ENCODE assay signal across 3 cellular contexts in the genomic region with DNA sequence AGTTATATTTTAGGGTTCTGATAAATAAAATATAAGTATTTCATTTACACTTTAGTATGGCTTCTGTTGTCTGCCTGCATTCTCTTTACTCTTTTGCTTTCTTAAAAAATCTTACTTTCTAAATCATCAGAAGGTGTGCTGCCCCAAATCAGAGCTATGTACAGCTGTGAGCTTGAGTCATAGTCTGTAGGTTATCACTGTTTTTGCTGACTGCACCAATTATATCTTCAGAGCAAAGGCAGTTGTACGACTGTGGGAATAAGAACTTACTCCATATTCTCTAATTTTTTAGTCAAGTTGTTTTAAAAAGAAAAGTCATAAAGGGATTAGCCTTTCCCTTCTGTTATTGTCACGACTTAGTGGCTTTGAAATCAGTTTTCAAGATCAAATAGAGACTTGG.
TF ChIP-seq lines count a peak whose summit lies in the region.

No MANE protein-coding gene starts in this region.

TF ChIP-seq in HepG2, 621 proteins besides CTCF, POLR2A, EP300 and RAD21:
- TF ChIP-seq MAFF (IDR thresholded peaks at IDR 0.05; ENCODE audit: low read depth, low read length) = peak; percentile 53
- TF ChIP-seq, protein P1, sequence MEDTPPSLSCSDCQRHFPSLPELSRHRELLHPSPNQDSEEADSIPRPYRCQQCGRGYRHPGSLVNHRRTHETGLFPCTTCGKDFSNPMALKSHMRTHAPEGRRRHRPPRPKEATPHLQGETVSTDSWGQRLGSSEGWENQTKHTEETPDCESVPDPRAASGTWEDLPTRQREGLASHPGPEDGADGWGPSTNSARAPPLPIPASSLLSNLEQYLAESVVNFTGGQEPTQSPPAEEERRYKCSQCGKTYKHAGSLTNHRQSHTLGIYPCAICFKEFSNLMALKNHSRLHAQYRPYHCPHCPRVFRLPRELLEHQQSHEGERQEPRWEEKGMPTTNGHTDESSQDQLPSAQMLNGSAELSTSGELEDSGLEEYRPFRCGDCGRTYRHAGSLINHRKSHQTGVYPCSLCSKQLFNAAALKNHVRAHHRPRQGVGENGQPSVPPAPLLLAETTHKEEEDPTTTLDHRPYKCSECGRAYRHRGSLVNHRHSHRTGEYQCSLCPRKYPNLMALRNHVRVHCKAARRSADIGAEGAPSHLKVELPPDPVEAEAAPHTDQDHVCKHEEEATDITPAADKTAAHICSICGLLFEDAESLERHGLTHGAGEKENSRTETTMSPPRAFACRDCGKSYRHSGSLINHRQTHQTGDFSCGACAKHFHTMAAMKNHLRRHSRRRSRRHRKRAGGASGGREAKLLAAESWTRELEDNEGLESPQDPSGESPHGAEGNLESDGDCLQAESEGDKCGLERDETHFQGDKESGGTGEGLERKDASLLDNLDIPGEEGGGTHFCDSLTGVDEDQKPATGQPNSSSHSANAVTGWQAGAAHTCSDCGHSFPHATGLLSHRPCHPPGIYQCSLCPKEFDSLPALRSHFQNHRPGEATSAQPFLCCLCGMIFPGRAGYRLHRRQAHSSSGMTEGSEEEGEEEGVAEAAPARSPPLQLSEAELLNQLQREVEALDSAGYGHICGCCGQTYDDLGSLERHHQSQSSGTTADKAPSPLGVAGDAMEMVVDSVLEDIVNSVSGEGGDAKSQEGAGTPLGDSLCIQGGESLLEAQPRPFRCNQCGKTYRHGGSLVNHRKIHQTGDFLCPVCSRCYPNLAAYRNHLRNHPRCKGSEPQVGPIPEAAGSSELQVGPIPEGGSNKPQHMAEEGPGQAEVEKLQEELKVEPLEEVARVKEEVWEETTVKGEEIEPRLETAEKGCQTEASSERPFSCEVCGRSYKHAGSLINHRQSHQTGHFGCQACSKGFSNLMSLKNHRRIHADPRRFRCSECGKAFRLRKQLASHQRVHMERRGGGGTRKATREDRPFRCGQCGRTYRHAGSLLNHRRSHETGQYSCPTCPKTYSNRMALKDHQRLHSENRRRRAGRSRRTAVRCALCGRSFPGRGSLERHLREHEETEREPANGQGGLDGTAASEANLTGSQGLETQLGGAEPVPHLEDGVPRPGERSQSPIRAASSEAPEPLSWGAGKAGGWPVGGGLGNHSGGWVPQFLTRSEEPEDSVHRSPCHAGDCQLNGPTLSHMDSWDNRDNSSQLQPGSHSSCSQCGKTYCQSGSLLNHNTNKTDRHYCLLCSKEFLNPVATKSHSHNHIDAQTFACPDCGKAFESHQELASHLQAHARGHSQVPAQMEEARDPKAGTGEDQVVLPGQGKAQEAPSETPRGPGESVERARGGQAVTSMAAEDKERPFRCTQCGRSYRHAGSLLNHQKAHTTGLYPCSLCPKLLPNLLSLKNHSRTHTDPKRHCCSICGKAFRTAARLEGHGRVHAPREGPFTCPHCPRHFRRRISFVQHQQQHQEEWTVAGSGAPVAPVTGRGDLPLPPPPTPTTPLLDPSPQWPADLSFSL (CRISPR knock-in tag; IDR thresholded peaks at IDR 0.05) = no peak
- TF ChIP-seq MAFK (conservative IDR thresholded peaks at IDR 0.05 in 1 of 2, IDR thresholded peaks at IDR 0.05 in 1 of 2; ENCODE audit: low read length in 2 of 2) = peak; percentile 43 to 66; a peak in 2 of 4 replicates

TF ChIP-seq in IMR-90, 13 proteins besides CTCF, POLR2A, EP300 and RAD21:
- TF ChIP-seq MAFK (IDR thresholded peaks at IDR 0.05; ENCODE audit: low read depth, low read length) (0 out of 2 replicates have a peak, but pooled peaks have one; percentile 23), CHD1 (IDR thresholded peaks at IDR 0.05; ENCODE audit: low read depth, low read length) (no peak)

TF ChIP-seq in GM12878, 131 proteins besides CTCF, POLR2A, EP300 and RAD21:
- TF ChIP-seq ZNF24 (IDR thresholded peaks at IDR 0.05) (no peak), CHD1 (IDR thresholded peaks at IDR 0.05; ENCODE audit: low read depth, low read length) (no peak), MXI1 (IDR thresholded peaks at IDR 0.05; ENCODE audit: low read depth, low read length) (no peak), SIN3A (IDR thresholded peaks at IDR 0.05; ENCODE audit: low read depth, low read length) (no peak), RB1 (IDR thresholded peaks at IDR 0.05; ENCODE audit: borderline replicate concordance) (no peak), ZNF384 (IDR thresholded peaks at IDR 0.05; ENCODE audit: borderline replicate concordance, low read depth, low read length) (no peak), CEBPB (IDR thresholded peaks at IDR 0.05; ENCODE audit: borderline replicate concordance in 1 of 2, low read depth in 2 of 2, low read length in 2 of 2) (no peak), YY1 (IDR thresholded peaks at IDR 0.05; ENCODE audit: low read depth, low read length) (no peak), KLF5 (IDR thresholded peaks at IDR 0.05; ENCODE audit: partially characterized antibody) (no peak), ZNF274 (IDR thresholded peaks at IDR 0.05; ENCODE audit: insufficient read depth, insufficient read length) (no peak), BHLHE40 (IDR thresholded peaks at IDR 0.05; ENCODE audit: borderline replicate concordance in 1 of 2, low read depth in 2 of 2, low read length in 1 of 2) (no peak), MEF2B (IDR thresholded peaks at IDR 0.05; ENCODE audit: partially characterized antibody, poor library complexity, severe bottlenecking) (no peak)
